1 cellular context compared by ENCODE assay signal in the genomic region with DNA sequence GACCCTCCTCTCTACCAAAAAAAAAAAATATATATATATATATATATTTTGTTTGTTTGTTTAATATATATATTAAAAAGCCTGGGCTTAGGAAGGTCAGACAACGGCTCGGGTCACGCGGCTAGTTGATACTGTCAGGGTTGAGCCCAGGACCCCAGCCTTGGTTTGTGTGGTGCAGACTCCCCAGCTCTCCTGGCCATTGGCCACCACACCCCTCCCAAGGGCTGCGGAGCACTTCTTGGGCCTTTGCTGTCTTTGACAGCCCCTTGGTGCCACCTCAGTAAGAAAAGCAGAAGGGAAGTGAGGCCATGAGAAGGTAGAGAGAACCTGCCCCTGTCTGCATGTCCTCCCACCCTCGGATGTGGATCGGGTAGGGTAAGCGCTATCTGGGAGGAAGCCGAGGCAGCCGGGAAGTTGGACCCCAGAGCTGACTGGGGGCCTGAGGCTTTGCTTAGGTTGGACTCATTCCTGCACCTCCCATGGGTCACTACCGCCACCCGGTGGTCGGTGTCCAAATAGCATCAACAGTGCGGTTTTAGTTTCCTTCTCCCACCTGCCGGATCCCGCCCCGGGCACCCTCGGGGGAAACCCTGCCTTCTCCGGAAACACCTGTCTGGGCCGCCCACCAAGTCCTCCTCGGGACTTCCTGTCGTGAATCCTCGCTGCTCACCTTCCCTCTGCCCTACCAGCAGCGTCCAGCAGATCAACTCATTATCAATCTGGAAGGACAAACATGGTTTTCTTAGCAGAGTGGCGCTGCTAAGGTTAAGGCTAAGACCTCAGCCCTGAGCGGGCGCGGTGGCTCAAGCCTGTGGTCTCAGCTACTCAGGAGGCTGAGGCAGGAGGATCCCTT.
TF ChIP-seq lines count a peak whose summit lies in the region.

No MANE protein-coding gene starts in this region.

TF ChIP-seq in HepG2, 621 proteins besides CTCF, POLR2A, EP300 and RAD21 (continued from another document and continues in another):
- TF ChIP-seq, protein P1, sequence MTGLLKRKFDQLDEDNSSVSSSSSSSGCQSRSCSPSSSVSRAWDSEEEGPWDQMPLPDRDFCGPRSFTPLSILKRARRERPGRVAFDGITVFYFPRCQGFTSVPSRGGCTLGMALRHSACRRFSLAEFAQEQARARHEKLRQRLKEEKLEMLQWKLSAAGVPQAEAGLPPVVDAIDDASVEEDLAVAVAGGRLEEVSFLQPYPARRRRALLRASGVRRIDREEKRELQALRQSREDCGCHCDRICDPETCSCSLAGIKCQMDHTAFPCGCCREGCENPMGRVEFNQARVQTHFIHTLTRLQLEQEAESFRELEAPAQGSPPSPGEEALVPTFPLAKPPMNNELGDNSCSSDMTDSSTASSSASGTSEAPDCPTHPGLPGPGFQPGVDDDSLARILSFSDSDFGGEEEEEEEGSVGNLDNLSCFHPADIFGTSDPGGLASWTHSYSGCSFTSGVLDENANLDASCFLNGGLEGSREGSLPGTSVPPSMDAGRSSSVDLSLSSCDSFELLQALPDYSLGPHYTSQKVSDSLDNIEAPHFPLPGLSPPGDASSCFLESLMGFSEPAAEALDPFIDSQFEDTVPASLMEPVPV (CRISPR knock-in tag; IDR thresholded peaks at IDR 0.05), result no peak
- TF ChIP-seq, protein P2, sequence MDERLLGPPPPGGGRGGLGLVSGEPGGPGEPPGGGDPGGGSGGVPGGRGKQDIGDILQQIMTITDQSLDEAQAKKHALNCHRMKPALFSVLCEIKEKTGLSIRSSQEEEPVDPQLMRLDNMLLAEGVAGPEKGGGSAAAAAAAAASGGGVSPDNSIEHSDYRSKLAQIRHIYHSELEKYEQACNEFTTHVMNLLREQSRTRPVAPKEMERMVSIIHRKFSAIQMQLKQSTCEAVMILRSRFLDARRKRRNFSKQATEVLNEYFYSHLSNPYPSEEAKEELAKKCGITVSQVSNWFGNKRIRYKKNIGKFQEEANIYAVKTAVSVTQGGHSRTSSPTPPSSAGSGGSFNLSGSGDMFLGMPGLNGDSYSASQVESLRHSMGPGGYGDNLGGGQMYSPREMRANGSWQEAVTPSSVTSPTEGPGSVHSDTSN (CRISPR knock-in tag; IDR thresholded peaks at IDR 0.05), result no peak
- TF ChIP-seq KLF13 (CRISPR knock-in tag; IDR thresholded peaks at IDR 0.05), result no peak
- TF ChIP-seq HES4 (CRISPR knock-in tag; IDR thresholded peaks at IDR 0.05; ENCODE audit: borderline replicate concordance), result no peak
- TF ChIP-seq ZNF713 (CRISPR knock-in tag; IDR thresholded peaks at IDR 0.05), result no peak
- TF ChIP-seq, protein P3, sequence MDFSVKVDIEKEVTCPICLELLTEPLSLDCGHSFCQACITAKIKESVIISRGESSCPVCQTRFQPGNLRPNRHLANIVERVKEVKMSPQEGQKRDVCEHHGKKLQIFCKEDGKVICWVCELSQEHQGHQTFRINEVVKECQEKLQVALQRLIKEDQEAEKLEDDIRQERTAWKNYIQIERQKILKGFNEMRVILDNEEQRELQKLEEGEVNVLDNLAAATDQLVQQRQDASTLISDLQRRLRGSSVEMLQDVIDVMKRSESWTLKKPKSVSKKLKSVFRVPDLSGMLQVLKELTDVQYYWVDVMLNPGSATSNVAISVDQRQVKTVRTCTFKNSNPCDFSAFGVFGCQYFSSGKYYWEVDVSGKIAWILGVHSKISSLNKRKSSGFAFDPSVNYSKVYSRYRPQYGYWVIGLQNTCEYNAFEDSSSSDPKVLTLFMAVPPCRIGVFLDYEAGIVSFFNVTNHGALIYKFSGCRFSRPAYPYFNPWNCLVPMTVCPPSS (IDR thresholded peaks at IDR 0.05), result no peak
- TF ChIP-seq ZFYVE20 (CRISPR knock-in tag; IDR thresholded peaks at IDR 0.05; ENCODE audit: borderline replicate concordance, low read depth), result no peak
- TF ChIP-seq HCFC1 (IDR thresholded peaks at IDR 0.05; ENCODE audit: low read depth, low read length), result no peak
- TF ChIP-seq, protein P4, sequence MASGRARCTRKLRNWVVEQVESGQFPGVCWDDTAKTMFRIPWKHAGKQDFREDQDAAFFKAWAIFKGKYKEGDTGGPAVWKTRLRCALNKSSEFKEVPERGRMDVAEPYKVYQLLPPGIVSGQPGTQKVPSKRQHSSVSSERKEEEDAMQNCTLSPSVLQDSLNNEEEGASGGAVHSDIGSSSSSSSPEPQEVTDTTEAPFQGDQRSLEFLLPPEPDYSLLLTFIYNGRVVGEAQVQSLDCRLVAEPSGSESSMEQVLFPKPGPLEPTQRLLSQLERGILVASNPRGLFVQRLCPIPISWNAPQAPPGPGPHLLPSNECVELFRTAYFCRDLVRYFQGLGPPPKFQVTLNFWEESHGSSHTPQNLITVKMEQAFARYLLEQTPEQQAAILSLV (CRISPR knock-in tag; IDR thresholded peaks at IDR 0.05; ENCODE audit: borderline replicate concordance), result 0 out of 2 replicates have a peak, but pooled peaks have one; percentile 67
- peak; percentile 72; the same call in 1 of the 2 replicates for TF ChIP-seq ZNF772 (CRISPR knock-in tag; IDR thresholded peaks at IDR 0.05)
- TF ChIP-seq, protein P5, sequence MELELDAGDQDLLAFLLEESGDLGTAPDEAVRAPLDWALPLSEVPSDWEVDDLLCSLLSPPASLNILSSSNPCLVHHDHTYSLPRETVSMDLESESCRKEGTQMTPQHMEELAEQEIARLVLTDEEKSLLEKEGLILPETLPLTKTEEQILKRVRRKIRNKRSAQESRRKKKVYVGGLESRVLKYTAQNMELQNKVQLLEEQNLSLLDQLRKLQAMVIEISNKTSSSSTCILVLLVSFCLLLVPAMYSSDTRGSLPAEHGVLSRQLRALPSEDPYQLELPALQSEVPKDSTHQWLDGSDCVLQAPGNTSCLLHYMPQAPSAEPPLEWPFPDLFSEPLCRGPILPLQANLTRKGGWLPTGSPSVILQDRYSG (CRISPR knock-in tag; IDR thresholded peaks at IDR 0.05), result no peak
- TF ChIP-seq, protein P6, sequence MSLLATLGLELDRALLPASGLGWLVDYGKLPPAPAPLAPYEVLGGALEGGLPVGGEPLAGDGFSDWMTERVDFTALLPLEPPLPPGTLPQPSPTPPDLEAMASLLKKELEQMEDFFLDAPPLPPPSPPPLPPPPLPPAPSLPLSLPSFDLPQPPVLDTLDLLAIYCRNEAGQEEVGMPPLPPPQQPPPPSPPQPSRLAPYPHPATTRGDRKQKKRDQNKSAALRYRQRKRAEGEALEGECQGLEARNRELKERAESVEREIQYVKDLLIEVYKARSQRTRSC (CRISPR knock-in tag; IDR thresholded peaks at IDR 0.05; ENCODE audit: low read depth), result no peak
- no peak for TF ChIP-seq ISX (CRISPR knock-in tag; conservative IDR thresholded peaks at IDR 0.05)
- no peak for TF ChIP-seq ZNF333 (CRISPR knock-in tag; IDR thresholded peaks at IDR 0.05; ENCODE audit: borderline replicate concordance)
- TF ChIP-seq JARID2 (CRISPR knock-in tag; IDR thresholded peaks at IDR 0.05; ENCODE audit: insufficient replicate concordance), result peak; percentile 61
- TF ChIP-seq NCOA2 (CRISPR knock-in tag; IDR thresholded peaks at IDR 0.05), result peak; percentile 50; the same call in 1 of the 2 replicates
- peak; percentile 80; the same call in 1 of the 2 replicates for TF ChIP-seq NRL (CRISPR knock-in tag; IDR thresholded peaks at IDR 0.05; ENCODE audit: borderline replicate concordance)
- no peak for TF ChIP-seq HOXD1 (CRISPR knock-in tag; IDR thresholded peaks at IDR 0.05)
- TF ChIP-seq ZNF329 (CRISPR knock-in tag; IDR thresholded peaks at IDR 0.05; ENCODE audit: low read depth), result 0 out of 2 replicates have a peak, but pooled peaks have one; percentile 30
- no peak for TF ChIP-seq SRSF4 (IDR thresholded peaks at IDR 0.05; ENCODE audit: low read depth, low read length, poor library complexity, severe bottlenecking)
- TF ChIP-seq SYNCRIP (IDR thresholded peaks at IDR 0.05; ENCODE audit: insufficient read depth, low read depth, low read length), result no peak
- TF ChIP-seq, protein P7, sequence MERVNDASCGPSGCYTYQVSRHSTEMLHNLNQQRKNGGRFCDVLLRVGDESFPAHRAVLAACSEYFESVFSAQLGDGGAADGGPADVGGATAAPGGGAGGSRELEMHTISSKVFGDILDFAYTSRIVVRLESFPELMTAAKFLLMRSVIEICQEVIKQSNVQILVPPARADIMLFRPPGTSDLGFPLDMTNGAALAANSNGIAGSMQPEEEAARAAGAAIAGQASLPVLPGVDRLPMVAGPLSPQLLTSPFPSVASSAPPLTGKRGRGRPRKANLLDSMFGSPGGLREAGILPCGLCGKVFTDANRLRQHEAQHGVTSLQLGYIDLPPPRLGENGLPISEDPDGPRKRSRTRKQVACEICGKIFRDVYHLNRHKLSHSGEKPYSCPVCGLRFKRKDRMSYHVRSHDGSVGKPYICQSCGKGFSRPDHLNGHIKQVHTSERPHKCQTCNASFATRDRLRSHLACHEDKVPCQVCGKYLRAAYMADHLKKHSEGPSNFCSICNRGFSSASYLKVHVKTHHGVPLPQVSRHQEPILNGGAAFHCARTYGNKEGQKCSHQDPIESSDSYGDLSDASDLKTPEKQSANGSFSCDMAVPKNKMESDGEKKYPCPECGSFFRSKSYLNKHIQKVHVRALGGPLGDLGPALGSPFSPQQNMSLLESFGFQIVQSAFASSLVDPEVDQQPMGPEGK (CRISPR knock-in tag; IDR thresholded peaks at IDR 0.05), result peak; percentile 65
- TF ChIP-seq ZNF382 (CRISPR knock-in tag; IDR thresholded peaks at IDR 0.05; ENCODE audit: borderline replicate concordance), result no peak
- 0 out of 2 replicates have a peak, but pooled peaks have one; percentile 19 for TF ChIP-seq BHLHE40 (IDR thresholded peaks at IDR 0.05; ENCODE audit: low read length)
- no peak for TF ChIP-seq ZNF552 (CRISPR knock-in tag; IDR thresholded peaks at IDR 0.05; ENCODE audit: borderline replicate concordance)
- no peak for TF ChIP-seq TCF12 (IDR thresholded peaks at IDR 0.05)
- no peak for TF ChIP-seq TCF12 (CRISPR knock-in tag; IDR thresholded peaks at IDR 0.05)
- no peak for TF ChIP-seq CHD2 (IDR thresholded peaks at IDR 0.05; ENCODE audit: low read depth, low read length)
- no peak for TF ChIP-seq ZNF224 (CRISPR knock-in tag; IDR thresholded peaks at IDR 0.05)
- no peak for TF ChIP-seq ZNF230 (CRISPR knock-in tag; IDR thresholded peaks at IDR 0.05)
- TF ChIP-seq, protein P8, sequence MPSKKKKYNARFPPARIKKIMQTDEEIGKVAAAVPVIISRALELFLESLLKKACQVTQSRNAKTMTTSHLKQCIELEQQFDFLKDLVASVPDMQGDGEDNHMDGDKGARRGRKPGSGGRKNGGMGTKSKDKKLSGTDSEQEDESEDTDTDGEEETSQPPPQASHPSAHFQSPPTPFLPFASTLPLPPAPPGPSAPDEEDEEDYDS (CRISPR knock-in tag; IDR thresholded peaks at IDR 0.05), result no peak
- TF ChIP-seq, protein P9, sequence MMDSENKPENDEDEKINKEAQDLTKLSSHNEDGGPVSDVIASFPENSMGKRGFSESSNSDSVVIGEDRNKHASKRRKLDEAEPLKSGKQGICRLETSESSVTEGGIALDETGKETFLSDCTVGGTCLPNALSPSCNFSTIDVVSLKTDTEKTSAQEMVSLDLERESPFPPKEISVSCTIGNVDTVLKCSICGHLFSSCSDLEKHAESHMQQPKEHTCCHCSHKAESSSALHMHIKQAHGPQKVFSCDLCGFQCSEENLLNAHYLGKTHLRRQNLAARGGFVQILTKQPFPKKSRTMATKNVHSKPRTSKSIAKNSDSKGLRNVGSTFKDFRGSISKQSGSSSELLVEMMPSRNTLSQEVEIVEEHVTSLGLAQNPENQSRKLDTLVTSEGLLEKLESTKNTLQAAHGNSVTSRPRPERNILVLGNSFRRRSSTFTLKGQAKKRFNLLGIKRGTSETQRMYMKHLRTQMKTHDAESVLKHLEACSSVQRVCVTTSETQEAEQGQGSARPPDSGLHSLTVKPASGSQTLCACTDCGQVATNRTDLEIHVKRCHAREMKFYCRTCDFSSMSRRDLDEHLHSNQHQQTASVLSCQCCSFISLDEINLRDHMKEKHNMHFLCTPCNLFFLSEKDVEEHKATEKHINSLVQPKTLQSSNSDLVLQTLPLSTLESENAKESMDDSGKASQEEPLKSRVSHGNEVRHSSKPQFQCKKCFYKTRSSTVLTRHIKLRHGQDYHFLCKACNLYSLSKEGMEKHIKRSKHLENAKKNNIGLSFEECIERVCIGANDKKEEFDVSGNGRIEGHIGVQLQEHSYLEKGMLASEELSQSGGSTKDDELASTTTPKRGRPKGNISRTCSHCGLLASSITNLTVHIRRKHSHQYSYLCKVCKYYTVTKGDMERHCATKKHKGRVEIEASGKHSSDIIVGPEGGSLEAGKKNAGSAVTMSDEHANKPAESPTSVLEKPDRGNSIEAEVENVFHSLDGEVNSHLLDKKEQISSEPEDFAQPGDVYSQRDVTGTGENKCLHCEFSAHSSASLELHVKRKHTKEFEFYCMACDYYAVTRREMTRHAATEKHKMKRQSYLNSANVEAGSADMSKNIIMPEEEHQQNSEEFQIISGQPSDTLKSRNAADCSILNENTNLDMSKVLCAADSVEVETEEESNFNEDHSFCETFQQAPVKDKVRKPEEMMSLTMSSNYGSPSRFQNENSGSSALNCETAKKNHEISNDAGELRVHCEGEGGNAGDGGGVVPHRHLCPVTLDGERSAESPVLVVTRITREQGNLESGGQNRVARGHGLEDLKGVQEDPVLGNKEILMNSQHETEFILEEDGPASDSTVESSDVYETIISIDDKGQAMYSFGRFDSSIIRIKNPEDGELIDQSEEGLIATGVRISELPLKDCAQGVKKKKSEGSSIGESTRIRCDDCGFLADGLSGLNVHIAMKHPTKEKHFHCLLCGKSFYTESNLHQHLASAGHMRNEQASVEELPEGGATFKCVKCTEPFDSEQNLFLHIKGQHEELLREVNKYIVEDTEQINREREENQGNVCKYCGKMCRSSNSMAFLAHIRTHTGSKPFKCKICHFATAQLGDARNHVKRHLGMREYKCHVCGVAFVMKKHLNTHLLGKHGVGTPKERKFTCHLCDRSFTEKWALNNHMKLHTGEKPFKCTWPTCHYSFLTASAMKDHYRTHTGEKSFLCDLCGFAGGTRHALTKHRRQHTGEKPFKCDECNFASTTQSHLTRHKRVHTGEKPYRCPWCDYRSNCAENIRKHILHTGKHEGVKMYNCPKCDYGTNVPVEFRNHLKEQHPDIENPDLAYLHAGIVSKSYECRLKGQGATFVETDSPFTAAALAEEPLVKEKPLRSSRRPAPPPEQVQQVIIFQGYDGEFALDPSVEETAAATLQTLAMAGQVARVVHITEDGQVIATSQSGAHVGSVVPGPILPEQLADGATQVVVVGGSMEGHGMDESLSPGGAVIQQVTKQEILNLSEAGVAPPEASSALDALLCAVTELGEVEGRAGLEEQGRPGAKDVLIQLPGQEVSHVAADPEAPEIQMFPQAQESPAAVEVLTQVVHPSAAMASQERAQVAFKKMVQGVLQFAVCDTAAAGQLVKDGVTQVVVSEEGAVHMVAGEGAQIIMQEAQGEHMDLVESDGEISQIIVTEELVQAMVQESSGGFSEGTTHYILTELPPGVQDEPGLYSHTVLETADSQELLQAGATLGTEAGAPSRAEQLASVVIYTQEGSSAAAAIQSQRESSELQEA (CRISPR knock-in tag; IDR thresholded peaks at IDR 0.05; ENCODE audit: not compliant biosample characterization), result peak; percentile 57
- no peak for TF ChIP-seq GZF1 (CRISPR knock-in tag; IDR thresholded peaks at IDR 0.05)
- no peak for TF ChIP-seq HMGA1 (CRISPR knock-in tag; conservative IDR thresholded peaks at IDR 0.05)
- TF ChIP-seq ZNF260 (CRISPR knock-in tag; IDR thresholded peaks at IDR 0.05; ENCODE audit: borderline replicate concordance, low read depth), result no peak
- TF ChIP-seq ZNF367 (CRISPR knock-in tag; IDR thresholded peaks at IDR 0.05; ENCODE audit: borderline replicate concordance), result no peak
- TF ChIP-seq ZNF761 (CRISPR knock-in tag; conservative IDR thresholded peaks at IDR 0.05), result no peak
- no peak for TF ChIP-seq ATF1 (CRISPR knock-in tag; IDR thresholded peaks at IDR 0.05)
- TF ChIP-seq NFE2L2 (IDR thresholded peaks at IDR 0.05; ENCODE audit: low read length), result no peak
- TF ChIP-seq KAT2B (IDR thresholded peaks at IDR 0.05; ENCODE audit: borderline replicate concordance, low read depth, low read length), result no peak
- TF ChIP-seq ZNF773 (CRISPR knock-in tag; IDR thresholded peaks at IDR 0.05; ENCODE audit: borderline replicate concordance), result no peak
